20 cellular contexts compared by ENCODE assay signal in the genomic region with DNA sequence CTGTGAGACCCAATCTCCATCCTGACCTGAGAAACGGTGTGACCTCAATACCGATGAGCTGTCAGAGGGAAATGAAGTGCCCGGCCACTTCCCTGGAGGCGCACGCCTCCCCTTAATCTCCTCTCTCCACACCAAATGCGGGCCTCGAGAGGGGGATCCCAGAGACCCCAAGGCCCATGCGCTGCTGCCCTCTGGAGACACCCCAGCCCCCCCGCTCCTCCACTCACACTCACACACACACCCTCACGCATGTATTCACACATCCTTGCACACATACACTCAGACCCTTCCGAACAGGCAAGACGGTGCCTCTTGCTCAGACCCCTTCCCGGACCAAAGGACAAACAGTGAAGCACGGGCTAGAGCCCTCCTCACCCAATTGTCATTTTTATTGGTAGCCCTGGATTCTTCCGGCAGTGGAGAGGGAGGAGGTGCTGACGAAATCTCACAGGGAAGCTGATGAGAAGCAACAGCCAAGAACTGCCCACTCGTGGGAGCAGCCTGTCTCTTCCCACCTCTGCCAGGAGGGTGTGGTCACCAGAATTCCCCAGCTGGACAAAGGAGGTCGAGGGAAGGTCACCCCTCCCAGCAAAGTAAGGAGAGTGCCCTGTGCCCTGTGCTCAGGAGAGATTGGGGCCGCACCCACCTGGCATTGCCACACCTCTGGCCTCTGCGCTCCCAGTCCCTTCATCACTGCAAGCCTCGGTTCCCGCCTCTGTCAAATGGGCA.
DNase-seq lines count a peak whose midpoint lies in the region; ATAC-seq and TF ChIP-seq lines count a peak whose summit lies in the region.
"Had no signal": no experiment of that assay in that cellular context is flagged by ENCODE, and none has a peak within 500 bp of the region (broad histone marks: within the 10 kb centered on the region; RNA-seq: fewer than 3 reads in every experiment).

No MANE protein-coding gene starts in this region.

- no peak overlapping the region for H2BK120ac ChIP-seq in mesenchymal stem cell (ENCODE audit: low read depth, low read length)

- no peak overlapping the region for H3K4me3 Mint-ChIP-seq in brain

- H3K4me3 ChIP-seq in AG10803 (ENCODE audit: low read length) (no peak overlapping the region), gastrocnemius medialis (no peak overlapping the region), mesenchymal stem cell (ENCODE audit: insufficient read depth in 1 of 2, low read depth in 1 of 2, low read length in 2 of 2) (no peak overlapping the region)
- H3K4me3 ChIP-seq: A549, ovary had no signal

- H3K36me3 ChIP-seq in gastrocnemius medialis (no peaks in the 10 kb centered on the region), mesenchymal stem cell (ENCODE audit: control insufficient read depth in 1 of 2, insufficient read depth in 2 of 2, low read depth in 1 of 2, low read length in 2 of 2) (no peaks in the 10 kb centered on the region)
- H3K36me3 ChIP-seq: ovary had no signal

- H3K14ac ChIP-seq in mesenchymal stem cell (ENCODE audit: low read length in 2 of 2): no peak overlapping the region

- no peak overlapping the region for H3K4ac ChIP-seq in mesenchymal stem cell (ENCODE audit: low read depth in 1 of 2, low read length in 2 of 2)

- no peak overlapping the region for H4K8ac ChIP-seq in mesenchymal stem cell (ENCODE audit: low read length)

- ATAC-seq in left cardiac atrium (peak; percentile 66 to 90), gastrocnemius medialis (peak; percentile 41 to 57), HG02852 (IDR thresholded peaks at IDR 0.05; ENCODE audit: unreplicated experiment) (no peak)
- ATAC-seq: A549, left lobe of liver had no signal

- H3K9me3 ChIP-seq in gastrocnemius medialis (no peaks in the 10 kb centered on the region), mesenchymal stem cell (ENCODE audit: control insufficient read depth, low read length) (no peaks in the 10 kb centered on the region)
- H3K9me3 ChIP-seq: A549, ovary had no signal

- in situ Hi-C loops in gastrocnemius medialis (cut with MboI; ENCODE audit: low sequenced_read_pairs in 4 of 4): no loop called here

- DNase-seq in AG10803 (ENCODE audit: low read depth) (peak; percentile 28), left cardiac atrium (peak; percentile 81), gastrocnemius medialis (peak in 1 of 2 donors; percentile 40), mesenchymal stem cell (no peak), amniotic stem cell (lab: John Stamatoyannopoulos, UW) (no peak), glomerular visceral epithelial cell (ENCODE audit: extremely low spot score) (no peak)
- DNase-seq: activated CD4-positive, CD25-positive, alpha-beta regulatory T cell; activated CD8-positive, alpha-beta memory T cell treated with anti-CD3 and anti-CD28 coated beads for 24 hours; foreskin fibroblast; NCI-H1417 treated with DMSO at 0.1 percent for 48 hours; NCI-H526 treated with DMSO at 0.1 percent for 48 hours; stimulated activated CD4-positive, alpha-beta T cell treated with anti-CD3 and anti-CD28 coated beads, Interleukin-4, amount 100 ng/mL, for 4 hours; substantia nigra; T-helper 2 cell had no signal

- no peak overlapping the region for H3K4me2 ChIP-seq in mesenchymal stem cell (ENCODE audit: low read length, poor library complexity, severe bottlenecking)
- H3K4me2 ChIP-seq: A549 had no signal

- no peaks in the 10 kb centered on the region for H3K36me3 Mint-ChIP-seq in brain

- no peaks in the 10 kb centered on the region for H3K79me1 ChIP-seq in mesenchymal stem cell (replicated peaks; ENCODE audit: low read length, poor library complexity, severe bottlenecking)

- H3K27ac ChIP-seq in gastrocnemius medialis: no peak overlapping the region
- H3K27ac ChIP-seq in mesenchymal stem cell (ENCODE audit: low read length, poor library complexity, severe bottlenecking): no peak overlapping the region
- H3K27ac ChIP-seq: A549, C4-2B, ovary had no signal

- H3K27me3 Mint-ChIP-seq in brain: peaks cover 8% of the 10 kb centered on the region

- no peak overlapping the region for H3K18ac ChIP-seq in mesenchymal stem cell (ENCODE audit: low read depth in 1 of 2, low read length in 2 of 2)

- no peak overlapping the region for H3K9ac ChIP-seq in mesenchymal stem cell (ENCODE audit: low read length)

- no peak overlapping the region for H2BK15ac ChIP-seq in mesenchymal stem cell (ENCODE audit: low read depth, poor library complexity, severe bottlenecking)

- no peaks in the 10 kb centered on the region for H3K4me1 ChIP-seq in gastrocnemius medialis
- no peaks in the 10 kb centered on the region for H3K4me1 ChIP-seq in mesenchymal stem cell (ENCODE audit: control insufficient read depth, insufficient read depth, low read depth, low read length)
- H3K4me1 ChIP-seq: A549 had no signal

- H2BK5ac ChIP-seq in mesenchymal stem cell (ENCODE audit: low read depth, low read length, poor library complexity, severe bottlenecking): no peak overlapping the region

- intact Hi-C loops in left cardiac atrium (cut with DNase I): loop anchor here in 1 of 2 donors (10.0 kb wide), 1 partner anchor 132 kb away; a partner anchor contains a TSS
- intact Hi-C loops in gastrocnemius medialis (cut with DNase I; ENCODE audit: low total_unique reads): no loop called here

- H3K9me3 Mint-ChIP-seq in brain: peaks cover 0 to 14% (median 8%) of the 10 kb centered on the region in 5 experiments

- H3K4me1 Mint-ChIP-seq in brain: peaks cover 65% of the 10 kb centered on the region

- no peaks in the 10 kb centered on the region for H3K27me3 ChIP-seq in gastrocnemius medialis
- H3K27me3 ChIP-seq in mesenchymal stem cell (ENCODE audit: control insufficient read depth in 1 of 2, insufficient read depth in 1 of 2, low read length in 2 of 2): peaks cover 19 to 47% of the 10 kb centered on the region in 2 experiments
- H3K27me3 ChIP-seq: ovary had no signal

- H2BK12ac ChIP-seq in mesenchymal stem cell (ENCODE audit: low read length in 2 of 2): no peak overlapping the region

- H4K91ac ChIP-seq in mesenchymal stem cell (ENCODE audit: low read length): no peak overlapping the region

- H3K23ac ChIP-seq in mesenchymal stem cell (ENCODE audit: low read length in 2 of 2): no peak overlapping the region

- no peak overlapping the region for H2AK5ac ChIP-seq in mesenchymal stem cell (ENCODE audit: low read length, severe bottlenecking)

- TF ChIP-seq CTCF in AG10803 (conservative IDR thresholded peaks at IDR 0.05; ENCODE audit: low read length) (no peak), brain (conservative IDR thresholded peaks at IDR 0.05) (no peak), gastrocnemius medialis (IDR thresholded peaks at IDR 0.05 in 4 of 5, conservative IDR thresholded peaks at IDR 0.05 in 1 of 5) (no peak)

- H3K27ac Mint-ChIP-seq in brain: peak overlapping the region in 4 of 5 experiments; percentile 5 to 90 (median 33)

- no peak overlapping the region for H2AFZ ChIP-seq in mesenchymal stem cell (ENCODE audit: low read depth, low read length)

- TF ChIP-seq POLR2A in gastrocnemius medialis (IDR thresholded peaks at IDR 0.05): no peak

- whole genome bisulfite sequencing in mesenchymal stem cell: 78% methylated on average over 22 of the region's 22 CpGs

Comparison
In these comparisons a context has a peak if more than half of its experiments do, and no peak if none do; other contexts are left out.
1. DNase-seq: peak in AG10803 (single experiment) and left cardiac atrium (single experiment); none in mesenchymal stem cell (single experiment), amniotic stem cell (single experiment) and glomerular visceral epithelial cell (single experiment).